ENCODE assay signal across 1 cellular context in the genomic region with DNA sequence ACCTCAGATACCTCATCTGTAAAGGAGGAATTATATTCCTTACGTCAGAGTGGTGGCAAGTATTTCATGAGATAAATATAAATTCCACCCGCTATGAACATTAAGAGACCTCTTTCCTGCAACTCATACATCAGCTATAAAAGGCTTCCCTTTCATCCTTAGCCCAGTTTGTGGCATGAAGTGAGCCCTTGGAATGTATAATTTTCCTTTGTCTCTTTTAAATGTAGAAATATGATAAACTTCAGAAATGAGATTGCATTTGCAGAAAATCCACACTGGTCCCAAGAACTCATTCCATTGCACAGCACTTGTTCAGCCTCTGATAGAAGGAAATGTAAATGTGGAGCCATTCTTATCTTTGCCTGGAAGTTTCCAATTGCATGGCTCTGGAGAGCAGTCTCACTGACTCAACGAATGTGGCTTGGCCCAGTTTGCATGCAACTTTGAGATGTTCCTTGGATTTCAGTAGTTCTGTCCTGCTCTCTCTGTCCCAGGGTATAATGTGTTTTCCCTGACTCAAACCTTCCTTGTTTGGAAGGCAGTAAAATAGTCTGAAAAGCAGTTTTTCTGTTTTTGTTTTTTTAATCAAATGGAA.
TF ChIP-seq lines count a peak whose summit lies in the region.

No MANE protein-coding gene starts in this region.

TF ChIP-seq in H1, 55 proteins besides CTCF, POLR2A, EP300 and RAD21 (continued from another document):
- TF ChIP-seq ATF2 (IDR thresholded peaks at IDR 0.05; ENCODE audit: low read length) (no peak), FOSL1 (IDR thresholded peaks at IDR 0.05; ENCODE audit: insufficient read depth, low read depth, low read length) (no peak), HDAC6 (IDR thresholded peaks at IDR 0.05; ENCODE audit: low read depth, low read length) (no peak), RBBP5 (IDR thresholded peaks at IDR 0.05; ENCODE audit: borderline replicate concordance, low read depth, low read length) (no peak), CREB1 (IDR thresholded peaks at IDR 0.05) (no peak), GTF2F1 (IDR thresholded peaks at IDR 0.05; ENCODE audit: borderline replicate concordance, low read depth, low read length) (no peak), CBX5 (IDR thresholded peaks at IDR 0.05; ENCODE audit: low read depth, low read length) (no peak), SP4 (IDR thresholded peaks at IDR 0.05; ENCODE audit: low read length) (no peak), RNF2 (IDR thresholded peaks at IDR 0.05; ENCODE audit: borderline replicate concordance, low read depth, low read length, missing control alignments, poor library complexity, severe bottlenecking) (no peak), TAF1 (IDR thresholded peaks at IDR 0.05; ENCODE audit: low read depth, low read length) (no peak), CEBPB (IDR thresholded peaks at IDR 0.05; ENCODE audit: low read depth, low read length) (no peak), SUZ12 (IDR thresholded peaks at IDR 0.05; ENCODE audit: low read length) (no peak), KDM5A (IDR thresholded peaks at IDR 0.05; ENCODE audit: low read length) (no peak)
TF ChIP-seq in H1: peak in this region for 0.
